Comparison of ENCODE assay signal across 1 cellular context in the genomic region with DNA sequence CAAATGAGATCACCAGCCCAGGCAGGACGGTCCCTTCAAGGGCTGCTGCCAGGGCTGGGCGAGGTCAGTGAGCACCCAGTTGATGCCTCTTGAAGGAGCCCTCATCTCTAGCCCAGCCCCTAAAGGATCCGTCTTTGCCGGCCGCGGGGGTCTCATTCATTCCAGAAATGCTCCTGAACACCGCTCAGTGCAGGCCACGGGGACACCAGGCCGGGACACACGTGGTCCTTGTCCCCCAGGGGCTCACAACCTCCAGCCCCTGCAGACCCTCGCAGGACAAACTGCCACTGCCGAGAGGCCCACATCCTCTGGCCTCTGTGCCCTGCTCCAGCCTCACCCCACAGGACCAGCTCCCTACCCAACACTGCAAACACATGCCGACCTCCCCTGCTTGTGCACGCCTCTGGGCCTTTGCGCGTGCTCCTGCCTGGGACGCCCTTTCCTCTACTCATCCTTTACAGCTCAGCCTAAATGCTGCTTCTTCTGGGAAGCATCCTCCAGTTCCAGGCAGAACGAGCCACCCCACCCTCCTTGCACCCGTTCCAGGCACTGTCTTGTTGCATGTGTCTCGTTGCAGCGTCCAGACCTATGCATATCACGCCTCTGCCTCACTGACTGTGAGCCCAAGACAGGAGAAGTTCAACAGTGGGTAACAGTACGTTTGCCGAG.
TF ChIP-seq lines count a peak whose summit lies in the region.

No MANE protein-coding gene starts in this region.

TF ChIP-seq in HCT116, 20 proteins besides CTCF, POLR2A, EP300 and RAD21 (continued from another document):
- TF ChIP-seq, protein P1, sequence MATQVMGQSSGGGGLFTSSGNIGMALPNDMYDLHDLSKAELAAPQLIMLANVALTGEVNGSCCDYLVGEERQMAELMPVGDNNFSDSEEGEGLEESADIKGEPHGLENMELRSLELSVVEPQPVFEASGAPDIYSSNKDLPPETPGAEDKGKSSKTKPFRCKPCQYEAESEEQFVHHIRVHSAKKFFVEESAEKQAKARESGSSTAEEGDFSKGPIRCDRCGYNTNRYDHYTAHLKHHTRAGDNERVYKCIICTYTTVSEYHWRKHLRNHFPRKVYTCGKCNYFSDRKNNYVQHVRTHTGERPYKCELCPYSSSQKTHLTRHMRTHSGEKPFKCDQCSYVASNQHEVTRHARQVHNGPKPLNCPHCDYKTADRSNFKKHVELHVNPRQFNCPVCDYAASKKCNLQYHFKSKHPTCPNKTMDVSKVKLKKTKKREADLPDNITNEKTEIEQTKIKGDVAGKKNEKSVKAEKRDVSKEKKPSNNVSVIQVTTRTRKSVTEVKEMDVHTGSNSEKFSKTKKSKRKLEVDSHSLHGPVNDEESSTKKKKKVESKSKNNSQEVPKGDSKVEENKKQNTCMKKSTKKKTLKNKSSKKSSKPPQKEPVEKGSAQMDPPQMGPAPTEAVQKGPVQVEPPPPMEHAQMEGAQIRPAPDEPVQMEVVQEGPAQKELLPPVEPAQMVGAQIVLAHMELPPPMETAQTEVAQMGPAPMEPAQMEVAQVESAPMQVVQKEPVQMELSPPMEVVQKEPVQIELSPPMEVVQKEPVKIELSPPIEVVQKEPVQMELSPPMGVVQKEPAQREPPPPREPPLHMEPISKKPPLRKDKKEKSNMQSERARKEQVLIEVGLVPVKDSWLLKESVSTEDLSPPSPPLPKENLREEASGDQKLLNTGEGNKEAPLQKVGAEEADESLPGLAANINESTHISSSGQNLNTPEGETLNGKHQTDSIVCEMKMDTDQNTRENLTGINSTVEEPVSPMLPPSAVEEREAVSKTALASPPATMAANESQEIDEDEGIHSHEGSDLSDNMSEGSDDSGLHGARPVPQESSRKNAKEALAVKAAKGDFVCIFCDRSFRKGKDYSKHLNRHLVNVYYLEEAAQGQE (IDR thresholded peaks at IDR 0.05; ENCODE audit: low read depth): no peak
- TF ChIP-seq EZH2phosphoT487 (IDR thresholded peaks at IDR 0.05; ENCODE audit: borderline replicate concordance) (no peak), EGR1 (IDR thresholded peaks at IDR 0.05; ENCODE audit: low read depth) (no peak)
- TF ChIP-seq, protein P2, sequence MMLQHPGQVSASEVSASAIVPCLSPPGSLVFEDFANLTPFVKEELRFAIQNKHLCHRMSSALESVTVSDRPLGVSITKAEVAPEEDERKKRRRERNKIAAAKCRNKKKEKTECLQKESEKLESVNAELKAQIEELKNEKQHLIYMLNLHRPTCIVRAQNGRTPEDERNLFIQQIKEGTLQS (IDR thresholded peaks at IDR 0.05): no peak
